Comparison of ENCODE assay signal across 8 cellular contexts in the genomic region with DNA sequence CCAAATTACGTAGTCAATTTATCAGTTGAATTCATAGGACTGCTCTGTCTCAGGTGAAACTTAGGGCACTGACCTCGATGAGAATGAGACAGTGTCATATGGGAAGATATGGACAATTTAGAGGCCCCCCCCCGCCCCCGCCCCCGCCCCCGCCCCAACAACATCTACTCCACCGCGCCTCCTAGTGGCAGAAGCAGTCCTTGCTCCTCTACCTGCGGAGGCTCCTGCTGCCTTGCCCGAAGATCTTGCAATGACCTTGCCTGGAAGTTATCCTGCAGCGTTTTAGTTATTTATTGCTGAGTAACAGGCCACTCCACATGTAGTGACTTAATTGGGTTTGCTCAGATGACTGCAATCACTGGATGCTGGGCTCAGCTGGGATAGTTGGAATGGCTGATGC. TPM values are rescaled to one million over a fixed set of nuclear protein-coding genes. Genes with fewer than 3 reads are reported as not detected.
DNase-seq lines count a peak whose midpoint lies in the region; ATAC-seq and TF ChIP-seq lines count a peak whose summit lies in the region.

No MANE protein-coding gene starts in this region.

- intact Hi-C loops in dorsolateral prefrontal cortex (cut with DNase I) (loop anchor here in 1 of 2 donors (1.0 kb wide), 1 partner anchor 30 kb away; no protein-coding TSS in a partner anchor), ovary (cut with DNase I) (no loop called here)

- H3K27me3 ChIP-seq in dorsolateral prefrontal cortex (no peaks in the 10 kb centered on the region), ovary (no peaks in the 10 kb centered on the region)

- ATAC-seq in GM19467 (IDR thresholded peaks at IDR 0.05; ENCODE audit: unreplicated experiment) = no peak

- TF ChIP-seq CTCF in 22Rv1 (IDR thresholded peaks at IDR 0.05) (peak; percentile 75), GM13976 (IDR thresholded peaks at IDR 0.05; ENCODE audit: borderline replicate concordance, control extremely low read depth, extremely low read depth, insufficient read depth, missing control alignments) (peak; percentile 17), dorsolateral prefrontal cortex (IDR thresholded peaks at IDR 0.05 in 54 of 56, conservative IDR thresholded peaks at IDR 0.05 in 2 of 56; ENCODE audit: low read depth in 1 of 56, partially characterized antibody in 56 of 56) (peak in 55 of 56 donors; percentile 23 to 76 (median 63)), ovary (IDR thresholded peaks at IDR 0.05) (peak in 1 of 3 donors; percentile 12)

- no peaks in the 10 kb centered on the region for H3K9me3 ChIP-seq in ovary

- no peak for TF ChIP-seq POLR2A in ovary (IDR thresholded peaks at IDR 0.05)

- H3K36me3 ChIP-seq in ovary = no peaks in the 10 kb centered on the region

- DNase-seq in GM13976 (ENCODE audit: low spot score) (no peak), dorsolateral prefrontal cortex (peak in 3 of 10 donors; percentile 22 to 41 (median 39)), ovary (peak in 4 of 5 donors; percentile 69 to 77 (median 74)), SIG-M5 (lab: John Stamatoyannopoulos, UW) (no peak), islet precursor cell (no peak)
- DNase-seq in activated CD4-positive, alpha-beta T cell treated with anti-CD3 and anti-CD28 coated beads for 1 hour = peak; percentile 39

- peaks cover 5% of the 10 kb centered on the region for H3K4me1 ChIP-seq in ovary (ENCODE audit: insufficient read depth)

- in situ Hi-C loops in GM13976 (cut with MboI; ENCODE audit: low sequenced_read_pairs, unreplicated experiment) = no loop called here

- TF ChIP-seq EP300 in ovary (IDR thresholded peaks at IDR 0.05) = no peak

- WGBS in ovary, 3 donors = 11 to 14% (median 12%) methylated on average over 11 of the region's 11 CpGs

- H3K4me3 ChIP-seq in dorsolateral prefrontal cortex = no peak overlapping the region
- no peak overlapping the region for H3K4me3 ChIP-seq in ovary

- no peak overlapping the region for H3K27ac ChIP-seq in 22Rv1
- H3K27ac ChIP-seq in dorsolateral prefrontal cortex = no peak overlapping the region
- H3K27ac ChIP-seq in ovary = peak overlapping the region in 1 of 2 donors; percentile 41

RNA-seq across cellular contexts. Expression of a gene that starts 15.1 kb away (rescaled TPM):
- total RNA-seq in dorsolateral prefrontal cortex = 100 to 1,000 TPM in 5 of 120 experiments, 10 to 100 TPM in 86, 1 to 10 TPM in 29; 5.4 to 227 (median 14.8) TPM
- total RNA-seq in ovary = 100 to 1,000 TPM; 122 to 289 (median 188) TPM
- 100 to 1,000 TPM; 155 to 163 TPM for polyA plus RNA-seq in ovary

RNA-seq across cellular contexts. Expression of a gene that starts 51.5 kb away (rescaled TPM):
- 10 to 100 TPM; 15.7 to 42.6 (median 27.3) TPM for total RNA-seq in dorsolateral prefrontal cortex
- 10 to 100 TPM in 2 of 7 donors, 1 to 10 TPM in 5; 3.8 to 15.8 (median 8.4) TPM for total RNA-seq in ovary
- 1 to 10 TPM; 5.5 to 6.3 TPM for polyA plus RNA-seq in ovary

Comparison
In these comparisons a context has a peak if more than half of its experiments do, and no peak if none do; other contexts are left out.
1. DNase-seq: peak in activated CD4-positive, alpha-beta T cell treated with anti-CD3 and anti-CD28 coated beads for 1 hour (single experiment) and ovary (4 of 5); none in GM13976 (single experiment), SIG-M5 (single experiment) and islet precursor cell (single experiment).